Comparison of ENCODE assay signal across 10 cellular contexts in genomic region chr3:138944136-138944658, GRCh38. TPM values are rescaled to one million over a fixed set of nuclear protein-coding genes. Genes with fewer than 3 reads are reported as not detected.
DNase-seq lines count a peak whose midpoint lies in the region; ATAC-seq, FAIRE-seq and TF ChIP-seq lines count a peak whose summit lies in the region.
"Had no signal": no experiment of that assay in that cellular context is flagged by ENCODE, and none has a peak within 500 bp of the region (broad histone marks: within the 10 kb centered on the region; RNA-seq: fewer than 3 reads in every experiment).

No MANE protein-coding gene starts in this region.

- peaks cover 6 to 25% of the 10 kb centered on the region in 2 experiments for H4K20me1 ChIP-seq in H1 (replicated peaks in 1 of 2; ENCODE audit: control insufficient read depth in 1 of 2, insufficient read depth in 2 of 2, low read length in 2 of 2)
- H4K20me1 ChIP-seq in neural cell (ENCODE audit: insufficient read depth): no peaks in the 10 kb centered on the region

- H4K8ac ChIP-seq in H1 (ENCODE audit: extremely low read depth, insufficient read depth, low read length): no peak overlapping the region

- no peak overlapping the region for H3K14ac ChIP-seq in H1 (ENCODE audit: insufficient read length)

- H3K27me3 ChIP-seq in CD8-positive, alpha-beta T cell (ENCODE audit: insufficient read depth, low read length): peaks cover 64% of the 10 kb centered on the region
- H3K27me3 ChIP-seq in H1 (replicated peaks in 1 of 4; ENCODE audit: control insufficient read depth in 3 of 4, extremely low read depth in 1 of 4, insufficient read depth in 3 of 4, low read length in 3 of 4) (peaks cover 84 to 100% (median 95%) of the 10 kb centered on the region in 4 experiments), neural cell (ENCODE audit: insufficient read depth, low read depth, low read length) (peaks cover 99% of the 10 kb centered on the region)

- peak overlapping the region in 1 of 4 experiments; percentile 44; a peak in 1 of 7 replicates for H3K9ac ChIP-seq in H1 (replicated peaks in 1 of 4; ENCODE audit: extremely low read depth in 1 of 4, low read depth in 3 of 4, low read length in 3 of 4)
- H3K9ac ChIP-seq in neural cell (ENCODE audit: low read length): no peak overlapping the region

- H3K4ac ChIP-seq in H1 (replicated peaks; ENCODE audit: insufficient read length, low read depth, low read length): no peak overlapping the region

- 1% methylated on average over 18 of the region's 18 CpGs; no CpG with 5 or more reads in 1 of the 2 experiments for WGBS in H1 (ENCODE audit: extremely low coverage in 1 of 2, insufficient coverage in 1 of 2, insufficient read length in 1 of 2, insufficient replicate concordance in 2 of 2, low coverage in 1 of 2, low lambda C conversion rate in 2 of 2, missing lambda C conversion rate in 1 of 2), 2 experiments

- H2BK120ac ChIP-seq in H1 (replicated peaks; ENCODE audit: low read depth, low read length): no peak overlapping the region

- no peak overlapping the region for H4K91ac ChIP-seq in H1 (replicated peaks; ENCODE audit: insufficient read length, low read length)

- no peak overlapping the region for H2BK15ac ChIP-seq in H1 (ENCODE audit: low read length)

- H2AK5ac ChIP-seq in H1 (ENCODE audit: low read depth, low read length): peak overlapping the region; percentile 32; the same call in 1 of the 2 replicates

- no peak overlapping the region; the same call in 1 of the 2 replicates for H3K18ac ChIP-seq in H1 (ENCODE audit: extremely low read depth, low read length)

- CTCF ChIA-PET in CD8-positive, alpha-beta T cell (lab: Charles Lee): interaction anchor here (0.8 to 1.8 kb wide), 3 partner anchors 8 to 810 kb away, joined by 3 to 9 read pairs (median 4); no protein-coding TSS in a partner anchor
- CTCF ChIA-PET in H1 (lab: Charles Lee; ENCODE audit: partially characterized antibody): interaction anchor here (0.7 to 7.3 kb wide), 8 partner anchors 9 to 477 kb away, joined by 3 to 65 read pairs (median 3); no protein-coding TSS in a partner anchor

- no peak for ATAC-seq in CD8-positive, alpha-beta T cell
- ATAC-seq: gastrocnemius medialis had no signal

- no peak overlapping the region for H3K4me3 ChIP-seq in CD8-positive, alpha-beta T cell (ENCODE audit: low read depth, low read length)
- H3K4me3 ChIP-seq in H1 (ENCODE audit: extremely low read depth in 1 of 4, insufficient read depth in 2 of 4, low read depth in 3 of 4, low read length in 4 of 4): peak overlapping the region in 3 of 4 experiments; percentile 24 to 54 (median 29); a peak in 6 of 8 replicates
- no peak overlapping the region for H3K4me3 ChIP-seq in neural cell (ENCODE audit: low read length)
- H3K4me3 ChIP-seq: lung had no signal

- peaks cover 76% of the 10 kb centered on the region for H3K27me3 Mint-ChIP-seq in CD8-positive, alpha-beta T cell (ENCODE audit: low read depth)

- H3K4me1 ChIP-seq in CD8-positive, alpha-beta T cell (ENCODE audit: insufficient read depth, low read length): peaks cover 40% of the 10 kb centered on the region
- H3K4me1 ChIP-seq in H1 (replicated peaks in 1 of 4; ENCODE audit: control insufficient read depth in 3 of 4, insufficient read depth in 4 of 4, low read length in 3 of 4): peaks cover 7 to 39% (median 18%) of the 10 kb centered on the region in 4 experiments

- H3K36me3 ChIP-seq in CD8-positive, alpha-beta T cell (ENCODE audit: insufficient read depth, low read length): no peaks in the 10 kb centered on the region
- peaks cover 0 to 4% (median 0%) of the 10 kb centered on the region in 4 experiments; a peak in 1 of 8 replicates for H3K36me3 ChIP-seq in H1 (ENCODE audit: control insufficient read depth in 2 of 4, insufficient read depth in 4 of 4, low read length in 3 of 4)
- no peaks in the 10 kb centered on the region for H3K36me3 ChIP-seq in neural cell (ENCODE audit: insufficient read depth, low read length)
- H3K36me3 ChIP-seq: gastrocnemius medialis had no signal

- POLR2A ChIA-PET in CD8-positive, alpha-beta T cell (lab: Charles Lee): no interaction called here
- POLR2A ChIA-PET in H1 (lab: Charles Lee; ENCODE audit: partially characterized antibody): interaction anchor here (1.5 to 10.0 kb wide), 3 partner anchors 7 to 35 kb away, joined by 4 to 149 read pairs (median 84); no protein-coding TSS in a partner anchor

- no peaks in the 10 kb centered on the region for H3F3A ChIP-seq in neural cell (ENCODE audit: insufficient read depth, low read length, poor library complexity, severe bottlenecking)

- no peaks in the 10 kb centered on the region for H3K79me2 ChIP-seq in H1 (ENCODE audit: control insufficient read depth in 1 of 2, insufficient read depth in 2 of 2, low read length in 2 of 2)
- no peaks in the 10 kb centered on the region for H3K79me2 ChIP-seq in neural cell (replicated peaks; ENCODE audit: insufficient read depth, low read length)

- H3K56ac ChIP-seq in H1 (replicated peaks; ENCODE audit: insufficient read length, low read depth, low read length): no peak overlapping the region

- H3K23ac ChIP-seq in H1 (ENCODE audit: insufficient read length): no peak overlapping the region

- DNase-seq in CD8-positive, alpha-beta T cell: no peak
- DNase-seq in HuH-7.5 (ENCODE audit: low spot score) (peak; percentile 45), H1 (ENCODE audit: low read depth in 1 of 2, low spot score in 2 of 2) (peak in 1 of 2 experiments; percentile 66), EL (no peak), NCI-H2171 (lab: John Stamatoyannopoulos, UW) (no peak), H54 (ENCODE audit: insufficient read length, low spot score) (no peak), NCI-H82 treated with DMSO at 0.1 percent for 48 hours (lab: John Stamatoyannopoulos, UW; ENCODE audit: unreplicated experiment) (no peak)
- DNase-seq: gastrocnemius medialis had no signal

- H2BK5ac ChIP-seq in H1 (ENCODE audit: low read depth, low read length): no peak overlapping the region

- H3K27ac Mint-ChIP-seq in CD8-positive, alpha-beta T cell: no peak overlapping the region

- no peaks in the 10 kb centered on the region for H3K9me3 Mint-ChIP-seq in CD8-positive, alpha-beta T cell

- no peak overlapping the region for H2BK20ac ChIP-seq in H1 (ENCODE audit: low read length)

- peaks cover 35% of the 10 kb centered on the region for H3K4me1 Mint-ChIP-seq in CD8-positive, alpha-beta T cell (ENCODE audit: low read depth)

- no peak for FAIRE-seq in H1 (lab: Jason Lieb, UNC)
- no peak for FAIRE-seq in H54 (lab: Jason Lieb, UNC)

- no peak for TF ChIP-seq CTCF in CD8-positive, alpha-beta T cell (IDR thresholded peaks at IDR 0.05)
- TF ChIP-seq CTCF in H1 (IDR thresholded peaks at IDR 0.05; ENCODE audit: control extremely low read depth in 1 of 3, insufficient read depth in 1 of 3, low read depth in 1 of 3, low read length in 3 of 3) (no peak), neural cell (IDR thresholded peaks at IDR 0.05; ENCODE audit: poor library complexity, severe bottlenecking) (no peak)

- H4K5ac ChIP-seq in H1 (ENCODE audit: insufficient read length, low read depth, low read length): no peak overlapping the region

- H3K9me3 ChIP-seq in CD8-positive, alpha-beta T cell (ENCODE audit: low read length): no peaks in the 10 kb centered on the region
- H3K9me3 ChIP-seq in H1 (ENCODE audit: insufficient read depth in 2 of 2, low read depth in 1 of 2, low read length in 1 of 2): no peaks in the 10 kb centered on the region; a peak in 1 of 4 replicates
- H3K9me3 ChIP-seq in neural cell (ENCODE audit: low read length): no peaks in the 10 kb centered on the region
- H3K9me3 ChIP-seq: gastrocnemius medialis had no signal

- TF ChIP-seq POLR2A in H1 (IDR thresholded peaks at IDR 0.05; ENCODE audit: control extremely low read depth in 1 of 2, low read depth in 2 of 2, low read length in 2 of 2): no peak
- no peak for TF ChIP-seq POLR2A in H54 (IDR thresholded peaks at IDR 0.05; ENCODE audit: low read depth, low read length)

- no peak for TF ChIP-seq RAD21 in H1 (IDR thresholded peaks at IDR 0.05 in 1 of 2, conservative IDR thresholded peaks at IDR 0.05 in 1 of 2; ENCODE audit: low read depth in 2 of 2, low read length in 2 of 2)
- TF ChIP-seq RAD21 in neural cell (conservative IDR thresholded peaks at IDR 0.05): no peak

- no peaks in the 10 kb centered on the region for H3K36me3 Mint-ChIP-seq in CD8-positive, alpha-beta T cell

- 0 out of 2 replicates have a peak overlapping the region, but pooled peaks have one; percentile 65 for H2BK12ac ChIP-seq in H1 (ENCODE audit: low read depth, low read length)

- H3K4me2 ChIP-seq in H1 (ENCODE audit: insufficient read depth in 1 of 2, low read depth in 2 of 2, low read length in 2 of 2): peak overlapping the region; percentile 73 to 84
- H3K4me2 ChIP-seq in neural cell (ENCODE audit: low read length): no peak overlapping the region

- H3K27ac ChIP-seq in CD8-positive, alpha-beta T cell (ENCODE audit: low read depth, low read length): no peak overlapping the region
- H3K27ac ChIP-seq in H1 (ENCODE audit: low read depth, low read length) (no peak overlapping the region), neural cell (ENCODE audit: low read length) (no peak overlapping the region)
- H3K27ac ChIP-seq: gastrocnemius medialis had no signal

- H2AFZ ChIP-seq in H1 (ENCODE audit: low read length): no peak overlapping the region
- H2AFZ ChIP-seq in neural cell (ENCODE audit: low read depth, low read length): no peak overlapping the region

- peak overlapping the region; percentile 63 for H3K4me3 Mint-ChIP-seq in CD8-positive, alpha-beta T cell

- no peaks in the 10 kb centered on the region for H3K9me2 ChIP-seq in neural cell (ENCODE audit: insufficient read depth, low read length)

- intact Hi-C loops in CD8-positive, alpha-beta T cell (cut with DNase I, micrococcal nuclease): loop anchor here in 1 of 2 experiments (10.0 kb wide), 1 partner anchor 2001 kb away; the partner anchor contains the start of gene SLC25A36

- peaks cover 20% of the 10 kb centered on the region for H3K23me2 ChIP-seq in H1 (ENCODE audit: low read depth, low read length)

- H3K79me1 ChIP-seq in H1 (ENCODE audit: low read depth, low read length): no peaks in the 10 kb centered on the region

- TF ChIP-seq EP300 in H1 (IDR thresholded peaks at IDR 0.05; ENCODE audit: borderline replicate concordance in 1 of 2, low read depth in 2 of 2, low read length in 2 of 2): no peak
- no peak for TF ChIP-seq EP300 in neural cell (conservative IDR thresholded peaks at IDR 0.05; ENCODE audit: poor library complexity, severe bottlenecking)

RNA-seq across cellular contexts. Expression of gene FOXL2, which starts 2.7 kb away (rescaled TPM):
- under 1 TPM in 1 of 2 experiments, not detected in 1; 0.11 TPM for total RNA-seq in CD8-positive, alpha-beta T cell
- 2.2 and 2.4 TPM in 2 replicates for total RNA-seq in H1 (2021; fragmentation: NEBNext Ultra II Directional; extraction: Animal tissue kit (Norgen Biotek cat#: 25700))
- 0.59 and 1.6 TPM in 2 replicates for polyA plus RNA-seq in H1 (2011; rRNA removed)
- polyA plus RNA-seq in H1 (2011; cell fraction: cytosol; rRNA removed): 0.88 TPM
- 1.5 TPM for polyA plus RNA-seq in H1 (2011; cell fraction: nucleus; rRNA removed)
- 0.57 to 0.83 TPM (median 0.62 TPM) in 4 replicates for polyA plus RNA-seq in H1 (2012, experiment 1 of 2)
- polyA plus RNA-seq in H1 (2012, experiment 2 of 2): 1.2 TPM
- 1.6 TPM for polyA plus RNA-seq in H1 (2013, experiment 1 of 2)
- 2.1 TPM for polyA plus RNA-seq in H1 (2013, experiment 2 of 2)
- polyA minus RNA-seq in H1 (2011; rRNA and poly(A)+ RNA removed): 0.10 and 0.41 TPM in 2 replicates
- 0.51 TPM for polyA minus RNA-seq in H1 (2011; cell fraction: cytosol; rRNA and poly(A)+ RNA removed)
- polyA minus RNA-seq in H1 (2011; cell fraction: nucleus; rRNA and poly(A)+ RNA removed): 2.3 TPM
- polyA plus RNA-seq in neural cell: not detected in 2 replicates
- polyA minus RNA-seq in neural cell: not detected in 2 replicates
- total RNA-seq: gastrocnemius medialis had no signal
- polyA plus RNA-seq: lung had no signal

RNA-seq across cellular contexts. Expression of gene FOXL2NB, which starts 2.8 kb away (rescaled TPM):
- not detected for total RNA-seq in CD8-positive, alpha-beta T cell
- 7.3 and 7.9 TPM in 2 replicates for total RNA-seq in H1 (2021; fragmentation: NEBNext Ultra II Directional; extraction: Animal tissue kit (Norgen Biotek cat#: 25700))
- 5.4 and 12.8 TPM in 2 replicates for polyA plus RNA-seq in H1 (2011; rRNA removed)
- polyA plus RNA-seq in H1 (2011; cell fraction: cytosol; rRNA removed): 12.2 TPM
- 15.9 TPM for polyA plus RNA-seq in H1 (2011; cell fraction: nucleus; rRNA removed)
- polyA plus RNA-seq in H1 (2012, experiment 1 of 2): 2.0 to 4.3 TPM (median 3.0 TPM) in 4 replicates
- 0.79 TPM for polyA plus RNA-seq in H1 (2012, experiment 2 of 2)
- 9.1 TPM for polyA plus RNA-seq in H1 (2013, experiment 1 of 2)
- polyA plus RNA-seq in H1 (2013, experiment 2 of 2): 8.4 TPM
- 4.3 and 4.9 TPM in 2 replicates for polyA minus RNA-seq in H1 (2011; rRNA and poly(A)+ RNA removed)
- polyA minus RNA-seq in H1 (2011; cell fraction: cytosol; rRNA and poly(A)+ RNA removed): 3.1 TPM
- 10.0 TPM for polyA minus RNA-seq in H1 (2011; cell fraction: nucleus; rRNA and poly(A)+ RNA removed)
- polyA plus RNA-seq in neural cell: not detected in 2 replicates
- not detected in 2 replicates for polyA minus RNA-seq in neural cell
- total RNA-seq: gastrocnemius medialis, lung had no signal
- polyA plus RNA-seq: lung had no signal

Comparison
In these comparisons a context has a peak if more than half of its experiments do, and no peak if none do; other contexts are left out.
1. H3K4me3 ChIP-seq: peak in H1 (3 of 4); none in CD8-positive, alpha-beta T cell (single experiment) and neural cell (single experiment).